8 cellular contexts compared by ENCODE assay signal in genomic region chr3:161371441-161372320, GRCh38. TPM values are rescaled to one million over a fixed set of nuclear protein-coding genes. Genes with fewer than 3 reads are reported as not detected.
DNase-seq lines count a peak whose midpoint lies in the region; ATAC-seq and TF ChIP-seq lines count a peak whose summit lies in the region.

Gene SPTSSB (minus strand): TSS chr3:161371517. CDS start chr3:161346323, 25,194 bp downstream.

- POLR2A ChIA-PET in A673 (lab: Charles Lee; ENCODE audit: low non-redundant PET), result interaction anchor here (0.5 kb wide), 1 partner anchor 267 kb away, joined by 3 read pairs; no protein-coding TSS in a partner anchor

- no TSS peak for BruUV-seq in A673 (replicated peaks; lab: Mats Ljungman, UMichigan)

- H3K79me2 ChIP-seq in neural progenitor cell (ENCODE audit: low read depth), result no peaks in the 10 kb centered on the region

- CTCF ChIA-PET in A673 (lab: Charles Lee), result no interaction called here

- H3K9me3 ChIP-seq in A673 (ENCODE audit: low read depth, low read length, poor library complexity, severe bottlenecking) (no peaks in the 10 kb centered on the region), NT2/D1 (ENCODE audit: insufficient read depth, low read length) (no peaks in the 10 kb centered on the region), neural progenitor cell (ENCODE audit: low read depth) (no peaks in the 10 kb centered on the region)

- peaks cover 23% of the 10 kb centered on the region for H3K27me3 Mint-ChIP-seq in neural progenitor cell (ENCODE audit: insufficient read depth, low read depth)

- H3F3A ChIP-seq in neural progenitor cell (ENCODE audit: low read depth), result peaks cover 13% of the 10 kb centered on the region

- H3K36me3 ChIP-seq in A673 (ENCODE audit: insufficient read depth, low read length, poor library complexity, severe bottlenecking), result no peaks in the 10 kb centered on the region
- H3K36me3 ChIP-seq in NT2/D1 (ENCODE audit: insufficient read depth, insufficient read length, low read length), result no peaks in the 10 kb centered on the region
- H3K36me3 ChIP-seq in neural progenitor cell, result no peaks in the 10 kb centered on the region
- H3K36me3 ChIP-seq in urinary bladder (ENCODE audit: insufficient read depth), result no peaks in the 10 kb centered on the region

- H3K4me2 ChIP-seq in neural progenitor cell, result peak within 1 kb of the TSS; percentile 95

- no peaks in the 10 kb centered on the region for H3K9me3 Mint-ChIP-seq in neural progenitor cell

- DNase-seq in A673 (ENCODE audit: low spot score) (peak; percentile 55), NT2/D1 (ENCODE audit: low read depth, low spot score) (peak; percentile 47), foreskin keratinocyte (peak in 1 of 2 donors; percentile 16), neural progenitor cell (ENCODE audit: low spot score) (peak; percentile 83)
- DNase-seq in activated effector memory CD4-positive, alpha-beta T cell treated with Interleukin-2 at 50 U/mL for 16 hours, result peak; percentile 19

- no peak within 1 kb of the TSS for H3K27ac ChIP-seq in A673 (ENCODE audit: low read depth, low read length, poor library complexity, severe bottlenecking)
- H3K27ac ChIP-seq in foreskin keratinocyte, result no peak within 1 kb of the TSS
- no peak within 1 kb of the TSS for H3K27ac ChIP-seq in neural progenitor cell
- peak within 1 kb of the TSS; percentile 14 for H3K27ac ChIP-seq in urinary bladder (ENCODE audit: low read depth)

- H2AFZ ChIP-seq in neural progenitor cell (replicated peaks), result peak within 1 kb of the TSS; percentile 94

- ATAC-seq in GM18867 (IDR thresholded peaks at IDR 0.05; ENCODE audit: unreplicated experiment) (peak; percentile 72), HG03108 (IDR thresholded peaks at IDR 0.05; ENCODE audit: unreplicated experiment) (peak; percentile 36), foreskin keratinocyte (peak; percentile 65)

- H3K4me1 Mint-ChIP-seq in neural progenitor cell, result peaks cover 10% of the 10 kb centered on the region

- H3K9ac ChIP-seq in NT2/D1 (ENCODE audit: insufficient read length, low read depth) (peak within 1 kb of the TSS; percentile 76), neural progenitor cell (no peak within 1 kb of the TSS)

- no peaks in the 10 kb centered on the region for H3K36me3 Mint-ChIP-seq in neural progenitor cell

- H3K27me3 ChIP-seq in A673 (replicated peaks; ENCODE audit: insufficient read depth, low read depth, low read length, poor library complexity) (peaks cover 40% of the 10 kb centered on the region), NT2/D1 (ENCODE audit: insufficient read depth, insufficient read length) (peaks cover 41% of the 10 kb centered on the region), foreskin keratinocyte (peaks cover 53% of the 10 kb centered on the region), neural progenitor cell (peaks cover 34% of the 10 kb centered on the region)

- 1% methylated on average over 53 of the region's 53 CpGs for WGBS in urinary bladder

- H3K4me3 ChIP-seq in A673 (ENCODE audit: low read depth, low read length, poor library complexity, severe bottlenecking) (peak within 1 kb of the TSS; percentile 49), NT2/D1 (ENCODE audit: insufficient read length, low read depth) (peak within 1 kb of the TSS; percentile 60), neural progenitor cell (peak within 1 kb of the TSS; percentile 65), urinary bladder (ENCODE audit: low read depth, low read length) (peak within 1 kb of the TSS; percentile 40)

- TF ChIP-seq CTCF in A673 (conservative IDR thresholded peaks at IDR 0.05; ENCODE audit: low read depth, low read length), result peak; percentile 56
- TF ChIP-seq CTCF in foreskin keratinocyte (conservative IDR thresholded peaks at IDR 0.05), result peak; percentile 18
- peak; percentile 56 for TF ChIP-seq CTCF in neural progenitor cell (IDR thresholded peaks at IDR 0.05)

- peak within 1 kb of the TSS; percentile 87 for H3K4me3 Mint-ChIP-seq in neural progenitor cell

- no peaks in the 10 kb centered on the region for H4K20me1 ChIP-seq in neural progenitor cell (ENCODE audit: low read depth)

- intact Hi-C loops in A673 (cut with micrococcal nuclease; ENCODE audit: unreplicated experiment), result no loop called here

- H3K4me1 ChIP-seq in A673 (ENCODE audit: insufficient read depth, low read length, poor library complexity, severe bottlenecking) (no peaks in the 10 kb centered on the region), NT2/D1 (ENCODE audit: insufficient read depth, insufficient read length) (no peaks in the 10 kb centered on the region), foreskin keratinocyte (no peaks in the 10 kb centered on the region), neural progenitor cell (peaks cover 4% of the 10 kb centered on the region), urinary bladder (ENCODE audit: insufficient read depth) (no peaks in the 10 kb centered on the region)

- no peak within 1 kb of the TSS for H3K27ac Mint-ChIP-seq in neural progenitor cell

RNA-seq across cellular contexts. Expression of gene SPTSSB, which starts in this region (rescaled TPM):
- total RNA-seq in A673 (2021), result not detected in 2 replicates
- total RNA-seq in foreskin keratinocyte, result 0.03 TPM in 1 of 2 replicates, not detected in the other
- 0.02 TPM in 1 of 2 replicates, not detected in the other for polyA plus RNA-seq in foreskin keratinocyte
- total RNA-seq in neural progenitor cell (ENCODE audit: low replicate concordance), result 1.1 and 1.2 TPM in 2 replicates
- 74.9 TPM for total RNA-seq in urinary bladder
- polyA plus RNA-seq in urinary bladder, result 11.1 TPM

Comparison
In these comparisons a context has a peak if more than half of its experiments do, and no peak if none do; other contexts are left out.
1. RNA of gene SPTSSB (total RNA-seq): 74.9 TPM in urinary bladder (single experiment); 1.1 to 1.2 TPM in neural progenitor cell, not detected in A673 and 0.03 TPM in foreskin keratinocyte; every median in the first group is over 10 times any median in the second.
2. RNA of gene SPTSSB (polyA plus RNA-seq): 11.1 TPM in urinary bladder (single experiment); 0.02 TPM in foreskin keratinocyte; every median in the first group is over 10 times any median in the second.
3. Peak in DNase-seq and H3K4me3 ChIP-seq in A673; RNA of the gene not detected or under 1 TPM.
4. Peak in ATAC-seq in foreskin keratinocyte; RNA of the gene not detected or under 1 TPM.
5. Peak in every context shown above with its lines, with median percentiles within 50 percentile points of each other: H3K4me3 ChIP-seq, CTCF ChIP-seq and ATAC-seq.